20 cellular contexts compared by ENCODE assay signal in the genomic region with DNA sequence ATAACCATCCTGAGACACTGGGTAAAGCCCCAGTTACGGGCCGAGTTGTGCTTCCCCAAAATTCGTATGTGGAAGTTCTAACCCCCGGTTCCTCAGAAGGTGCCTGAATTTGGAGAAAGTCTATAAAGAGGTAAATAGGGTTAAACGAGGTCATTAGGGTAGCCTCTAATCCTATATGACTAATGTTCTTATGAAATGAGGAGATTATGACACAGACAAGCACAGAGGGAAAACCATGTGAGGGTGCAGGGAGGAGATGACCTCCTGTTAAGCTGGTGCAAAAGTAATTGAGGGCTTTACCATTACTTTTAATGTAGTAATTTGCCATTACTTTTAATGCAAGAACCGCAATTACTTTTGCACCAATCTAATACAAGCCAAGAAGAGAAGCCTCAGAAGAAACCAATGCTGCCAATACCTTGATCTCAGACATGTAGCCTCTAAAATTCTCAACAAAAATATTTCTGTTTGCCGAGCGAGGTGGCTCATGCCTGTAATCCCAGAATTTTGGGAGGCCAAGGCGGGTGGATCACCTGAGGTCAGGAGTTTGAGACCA.
DNase-seq lines count a peak whose midpoint lies in the region; ATAC-seq lines count a peak whose summit lies in the region.
"Had no signal": no experiment of that assay in that cellular context is flagged by ENCODE, and none has a peak within 500 bp of the region (broad histone marks: within the 10 kb centered on the region; RNA-seq: fewer than 3 reads in every experiment).

No MANE protein-coding gene starts in this region.

- DNase-seq in NCI-H82 (lab: John Stamatoyannopoulos, UW) (peak; percentile 94), iris pigment epithelial cell (ENCODE audit: low read depth) (peak; percentile 41), activated gamma-delta T cell treated with Interleukin-2 at 50 U/mL for 16 hours (no peak), retina (no peak)
- DNase-seq in central memory CD4-positive, alpha-beta T cell: no peak
- no peak for DNase-seq in stimulated activated CD4-positive, alpha-beta T cell treated with anti-CD3 and anti-CD28 coated beads, Interleukin-4, amount 100 ng/mL, for 4 hours
- DNase-seq: activated CD4-positive, CD25-positive, alpha-beta regulatory T cell treated with anti-CD3 and anti-CD28 coated beads, Interleukin-2, amount 50 U/mL, for 72 hours; activated naive CD4-positive, alpha-beta T cell treated with anti-CD3 and anti-CD28 coated beads for 36 hours; brain microvascular endothelial cell; DMS 273 treated with DMSO at 0.1 percent for 48 hours; dorsolateral prefrontal cortex; hippocampal formation; left colon; NCI-H187; NCI-H510A treated with DMSO at 0.1 percent for 48 hours; pancreas; stimulated activated CD4-positive, alpha-beta T cell treated with anti-CD3 and anti-CD28 coated beads, Interleukin-12 subunit alpha, Interleukin-12 subunit beta, amount 100 ng/mL, for 4 hours; stimulated activated naive CD8-positive, alpha-beta T cell treated with anti-CD3 and anti-CD28 coated beads, Interleukin-15, amount 100 ng/mL, for 72 hours had no signal

- peak; percentile 1 for ATAC-seq in GM19351 (IDR thresholded peaks at IDR 0.05; ENCODE audit: unreplicated experiment)
- peak; percentile 6 for ATAC-seq in HG02642 (IDR thresholded peaks at IDR 0.05; ENCODE audit: poor library complexity, unreplicated experiment)
- ATAC-seq: left colon, pancreas had no signal

Comparison
In these comparisons a context has a peak if more than half of its experiments do, and no peak if none do; other contexts are left out.
1. DNase-seq: peak in NCI-H82 (single experiment) and iris pigment epithelial cell (single experiment); none in central memory CD4-positive, alpha-beta T cell (single experiment), stimulated activated CD4-positive, alpha-beta T cell treated with anti-CD3 and anti-CD28 coated beads, Interleukin-4, amount 100 ng/mL, for 4 hours (0 of 2), activated gamma-delta T cell treated with Interleukin-2 at 50 U/mL for 16 hours (single experiment) and retina (single experiment).